ENCODE assay signal across 8 cellular contexts in the genomic region with DNA sequence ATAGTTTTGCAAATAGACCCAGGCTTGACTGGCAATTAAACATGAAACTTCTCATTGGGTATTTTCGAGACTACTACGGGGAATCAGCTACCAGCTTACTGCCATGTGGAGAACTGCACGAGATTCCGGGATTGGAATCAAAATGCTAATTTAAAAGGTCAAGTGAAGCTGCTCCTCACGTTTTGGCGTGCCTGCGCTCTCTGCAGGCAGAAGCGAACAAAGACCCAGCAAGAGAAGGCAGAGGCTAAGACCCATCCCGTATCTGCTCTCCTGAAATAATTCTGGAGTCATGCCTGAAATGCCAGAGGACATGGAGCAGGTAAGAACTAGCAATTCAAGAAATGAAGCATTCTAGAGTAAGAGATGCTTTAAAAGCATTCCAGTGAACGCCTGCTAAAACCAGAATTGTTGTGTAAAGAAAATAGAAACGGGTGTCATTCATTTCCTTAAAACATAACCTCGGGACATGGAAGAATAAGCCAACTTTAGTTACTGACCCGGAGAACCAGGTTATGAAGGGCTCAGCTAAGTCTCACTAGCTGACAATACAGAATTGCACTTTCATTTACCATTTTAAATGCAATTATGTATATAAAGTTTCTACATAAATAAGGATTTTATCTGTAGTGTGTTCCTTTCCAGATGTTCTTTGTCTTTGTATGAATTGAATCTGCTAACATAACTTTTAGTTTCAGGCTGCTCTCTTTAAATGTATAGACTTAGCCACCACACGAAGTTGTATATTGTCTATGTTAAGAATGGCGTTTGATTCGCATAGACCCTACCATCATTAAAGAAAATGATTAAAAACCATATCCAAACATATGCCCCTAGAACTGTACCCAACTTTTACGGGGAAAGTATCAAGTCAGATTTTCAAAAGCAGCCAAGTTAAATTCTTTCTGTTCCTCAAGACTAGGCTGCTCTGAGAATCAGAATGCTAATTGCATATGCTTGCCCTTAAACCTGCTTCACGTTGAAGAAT. TPM values are rescaled to one million over a fixed set of nuclear protein-coding genes. Genes with fewer than 3 reads are reported as not detected.
DNase-seq lines count a peak whose midpoint lies in the region; ATAC-seq and TF ChIP-seq lines count a peak whose summit lies in the region.

No MANE protein-coding gene starts in this region.

- H3K9me3 Mint-ChIP-seq in T-helper 2 cell treated with Interferon-gamma antibody and Interleukin-4, amounts not matched to agents 5 μg/mL and 100 μg/mL, for 36 hours, result no peaks in the 10 kb centered on the region

- H3K27ac Mint-ChIP-seq in T-helper 2 cell treated with Interferon-gamma antibody and Interleukin-4, amounts not matched to agents 5 μg/mL and 100 μg/mL, for 36 hours, result peak overlapping the region; percentile 98

- peak; percentile 64 for DNase-seq in Jurkat, Clone E6-1 (ENCODE audit: low read depth, low spot score)
- peak; percentile 45 for DNase-seq in T-helper 2 cell treated with Interferon-gamma antibody and Interleukin-4, amounts not matched to agents 5 μg/mL and 100 μg/mL, for 36 hours (ENCODE audit: low spot score)
- DNase-seq in kidney epithelial cell (ENCODE audit: low read depth) (peak; percentile 38), NCI-H510A treated with DMSO at 0.1 percent for 48 hours (lab: John Stamatoyannopoulos, UW) (no peak)
- peak; percentile 11 to 14 for DNase-seq in stimulated activated CD4-positive, alpha-beta T cell treated with anti-CD3 and anti-CD28 coated beads, Interleukin-1b, Interleukin-23, amount 100 ng/mL, for 4 hours (ENCODE audit: low read depth in 2 of 2)

- peaks cover 8% of the 10 kb centered on the region for H3K36me3 Mint-ChIP-seq in T-helper 2 cell treated with Interferon-gamma antibody and Interleukin-4, amounts not matched to agents 5 μg/mL and 100 μg/mL, for 36 hours (ENCODE audit: low read depth)

- peak overlapping the region; percentile 62 for H3K4me3 ChIP-seq in Jurkat, Clone E6-1 (ENCODE audit: low read length)
- peak overlapping the region; percentile 82 for H3K4me3 ChIP-seq in kidney epithelial cell (ENCODE audit: low read depth, low read length)

- peak overlapping the region; percentile 98 for H3K4me3 Mint-ChIP-seq in T-helper 2 cell treated with Interferon-gamma antibody and Interleukin-4, amounts not matched to agents 5 μg/mL and 100 μg/mL, for 36 hours

- peak; percentile 55 for TF ChIP-seq CTCF in GM12873 (IDR thresholded peaks at IDR 0.05; ENCODE audit: insufficient read depth, low read depth, low read length, missing control alignments)
- TF ChIP-seq CTCF in kidney epithelial cell (IDR thresholded peaks at IDR 0.05; ENCODE audit: insufficient read depth, low read length, poor library complexity, severe bottlenecking), result peak; percentile 38

- H3K4me1 Mint-ChIP-seq in T-helper 2 cell treated with Interferon-gamma antibody and Interleukin-4, amounts not matched to agents 5 μg/mL and 100 μg/mL, for 36 hours (ENCODE audit: low read depth), result peaks cover 35% of the 10 kb centered on the region

- H3K36me3 ChIP-seq in kidney epithelial cell (ENCODE audit: control insufficient read depth, insufficient read depth, low read length), result no peaks in the 10 kb centered on the region

- H3K27ac ChIP-seq in cingulate gyrus (ENCODE audit: low read depth, low read length), result peak overlapping the region; percentile 88

- no peak for ATAC-seq in HG03520 (IDR thresholded peaks at IDR 0.05; ENCODE audit: unreplicated experiment)

- no peaks in the 10 kb centered on the region for H3K27me3 Mint-ChIP-seq in T-helper 2 cell treated with Interferon-gamma antibody and Interleukin-4, amounts not matched to agents 5 μg/mL and 100 μg/mL, for 36 hours (ENCODE audit: low read depth)

- H3K27me3 ChIP-seq in kidney epithelial cell (ENCODE audit: control insufficient read depth, insufficient read depth, low read length), result no peaks in the 10 kb centered on the region

RNA-seq across cellular contexts. Expression of a gene that starts 2.0 kb away (rescaled TPM):
- 109 TPM for polyA plus RNA-seq in Jurkat, Clone E6-1 (2012; ENCODE audit: insufficient read depth, insufficient read length)
- 55.5 and 61.1 TPM in 2 replicates for total RNA-seq in kidney epithelial cell

RNA-seq across cellular contexts. Expression of a gene that starts 43.0 kb away (rescaled TPM):
- 90.0 TPM for polyA plus RNA-seq in Jurkat, Clone E6-1 (2012; ENCODE audit: insufficient read depth, insufficient read length)
- total RNA-seq in kidney epithelial cell, result 7.1 and 11.2 TPM in 2 replicates

RNA-seq across cellular contexts. Expression of a gene that starts 43.5 kb away (rescaled TPM):
- polyA plus RNA-seq in Jurkat, Clone E6-1 (2012; ENCODE audit: insufficient read depth, insufficient read length), result 127 TPM
- 3.8 and 5.4 TPM in 2 replicates for total RNA-seq in kidney epithelial cell
